ENCODE assay signal across 8 cellular contexts in the genomic region with DNA sequence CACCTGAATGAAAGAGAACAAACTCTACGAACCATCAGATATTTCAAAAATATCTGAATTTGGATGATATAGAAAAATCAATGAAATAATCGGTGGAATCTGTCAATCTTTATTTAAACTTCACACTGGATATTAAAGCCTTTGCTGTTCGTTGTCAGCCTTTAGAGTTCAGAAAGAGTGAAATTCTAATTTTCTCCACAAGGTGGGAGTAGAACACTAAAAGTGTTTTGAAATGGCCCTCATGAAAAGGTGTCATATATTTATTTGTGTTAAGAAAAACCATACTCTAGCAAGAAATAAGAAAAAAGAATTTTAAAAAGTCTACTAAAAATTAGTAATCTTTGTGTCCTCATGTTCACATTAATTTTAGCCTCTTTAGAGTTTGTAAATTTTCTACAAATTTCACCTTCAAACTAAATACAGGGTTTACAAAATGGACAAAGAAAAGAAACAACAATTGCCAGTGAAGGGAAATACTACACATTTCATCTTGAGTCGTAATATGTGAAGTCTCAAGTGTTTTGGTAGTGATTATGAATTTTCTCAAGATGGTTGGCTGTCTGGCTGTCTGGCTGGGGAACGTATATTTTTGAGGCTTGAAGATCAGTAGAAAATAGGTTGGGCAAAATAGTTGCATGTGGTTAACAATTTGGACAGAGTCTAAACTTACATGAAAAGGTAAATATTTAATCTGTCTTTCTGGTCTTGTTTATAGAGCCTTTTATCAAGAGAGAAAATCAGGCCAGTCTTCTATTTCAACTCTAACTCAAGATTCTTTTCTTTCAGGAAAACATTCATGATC. TPM values are rescaled to one million over a fixed set of nuclear protein-coding genes. Genes with fewer than 3 reads are reported as not detected.
DNase-seq lines count a peak whose midpoint lies in the region; ATAC-seq and FAIRE-seq lines count a peak whose summit lies in the region.

No MANE protein-coding gene starts in this region.

- ATAC-seq in GM19035 (IDR thresholded peaks at IDR 0.05; ENCODE audit: unreplicated experiment) (peak; percentile 81), HG03469 (IDR thresholded peaks at IDR 0.05; ENCODE audit: unreplicated experiment) (peak; percentile 65)

- DNase-seq in COLO829 (ENCODE audit: low spot score) (peak; percentile 50), NCI-H748 (lab: John Stamatoyannopoulos, UW; ENCODE audit: unreplicated experiment) (peak; percentile 57), midbrain (lab: John Stamatoyannopoulos, UW) (peak; percentile 69), nucleus accumbens (lab: John Stamatoyannopoulos, UW) (no peak), ureter (ENCODE audit: low spot score) (no peak)

- peak; percentile 58 for FAIRE-seq in colon (lab: Jason Lieb, UNC)

RNA-seq across cellular contexts. Expression of a gene that starts 43.7 kb away (rescaled TPM):
- 16.7 TPM for total RNA-seq in ureter

RNA-seq across cellular contexts. Expression of a gene that starts 43.8 kb away (rescaled TPM):
- total RNA-seq in ureter: 35.6 TPM

Comparison
In these comparisons a context has a peak if more than half of its experiments do, and no peak if none do; other contexts are left out.
1. DNase-seq: peak in COLO829 (single experiment), NCI-H748 (single experiment) and midbrain (single experiment); none in nucleus accumbens (0 of 56) and ureter (single experiment).